2 cellular contexts compared by ENCODE assay signal in the genomic region with DNA sequence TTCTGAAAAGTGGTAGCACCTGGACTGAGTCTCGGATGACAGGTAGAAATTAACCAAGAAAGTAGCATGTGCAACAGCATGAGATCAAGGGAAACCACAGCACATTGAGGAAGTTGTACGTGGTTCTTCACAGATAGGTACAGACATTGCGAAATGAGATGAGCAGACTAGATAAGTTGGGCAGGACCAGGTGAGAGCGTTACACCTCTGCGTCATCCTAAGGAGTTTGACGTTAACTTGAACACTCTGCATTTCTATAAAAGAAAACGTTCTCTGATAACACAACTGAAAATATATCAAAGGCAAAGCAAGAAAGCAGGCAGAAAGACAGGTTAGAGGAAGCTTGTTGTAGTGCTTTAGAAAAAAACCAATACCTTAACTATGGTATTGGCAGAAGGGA.
TF ChIP-seq lines count a peak whose summit lies in the region.

No MANE protein-coding gene starts in this region.

TF ChIP-seq in HepG2, 621 proteins besides CTCF, POLR2A, EP300 and RAD21 (continued from another document):
- 0 out of 2 replicates have a peak, but pooled peaks have one; percentile 2 for TF ChIP-seq CEBPB (IDR thresholded peaks at IDR 0.05; ENCODE audit: borderline replicate concordance, low read depth, low read length)
- TF ChIP-seq YEATS2 (CRISPR knock-in tag; IDR thresholded peaks at IDR 0.05; ENCODE audit: borderline replicate concordance): no peak
- TF ChIP-seq SOX6 (IDR thresholded peaks at IDR 0.05): no peak
- no peak for TF ChIP-seq SOX6 (CRISPR knock-in tag; IDR thresholded peaks at IDR 0.05)
- no peak for TF ChIP-seq MTA1 (CRISPR knock-in tag; IDR thresholded peaks at IDR 0.05; ENCODE audit: borderline replicate concordance)
- TF ChIP-seq PPARG (CRISPR knock-in tag; conservative IDR thresholded peaks at IDR 0.05): no peak

TF ChIP-seq in GM23338, 12 proteins besides CTCF, POLR2A, EP300 and RAD21 (continued from another document):
- TF ChIP-seq STAT1 (IDR thresholded peaks at IDR 0.05; ENCODE audit: unreplicated experiment): no peak
- TF ChIP-seq, protein P1, sequence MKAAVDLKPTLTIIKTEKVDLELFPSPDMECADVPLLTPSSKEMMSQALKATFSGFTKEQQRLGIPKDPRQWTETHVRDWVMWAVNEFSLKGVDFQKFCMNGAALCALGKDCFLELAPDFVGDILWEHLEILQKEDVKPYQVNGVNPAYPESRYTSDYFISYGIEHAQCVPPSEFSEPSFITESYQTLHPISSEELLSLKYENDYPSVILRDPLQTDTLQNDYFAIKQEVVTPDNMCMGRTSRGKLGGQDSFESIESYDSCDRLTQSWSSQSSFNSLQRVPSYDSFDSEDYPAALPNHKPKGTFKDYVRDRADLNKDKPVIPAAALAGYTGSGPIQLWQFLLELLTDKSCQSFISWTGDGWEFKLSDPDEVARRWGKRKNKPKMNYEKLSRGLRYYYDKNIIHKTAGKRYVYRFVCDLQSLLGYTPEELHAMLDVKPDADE (IDR thresholded peaks at IDR 0.05): no peak
- TF ChIP-seq ZNF114 (CRISPR knock-in tag; IDR thresholded peaks at IDR 0.05): no peak
- TF ChIP-seq EZH2phosphoT487 (IDR thresholded peaks at IDR 0.05; ENCODE audit: unreplicated experiment): no peak
- no peak for TF ChIP-seq ZNF331 (CRISPR knock-in tag; IDR thresholded peaks at IDR 0.05; ENCODE audit: low read depth)
- TF ChIP-seq, protein P2, sequence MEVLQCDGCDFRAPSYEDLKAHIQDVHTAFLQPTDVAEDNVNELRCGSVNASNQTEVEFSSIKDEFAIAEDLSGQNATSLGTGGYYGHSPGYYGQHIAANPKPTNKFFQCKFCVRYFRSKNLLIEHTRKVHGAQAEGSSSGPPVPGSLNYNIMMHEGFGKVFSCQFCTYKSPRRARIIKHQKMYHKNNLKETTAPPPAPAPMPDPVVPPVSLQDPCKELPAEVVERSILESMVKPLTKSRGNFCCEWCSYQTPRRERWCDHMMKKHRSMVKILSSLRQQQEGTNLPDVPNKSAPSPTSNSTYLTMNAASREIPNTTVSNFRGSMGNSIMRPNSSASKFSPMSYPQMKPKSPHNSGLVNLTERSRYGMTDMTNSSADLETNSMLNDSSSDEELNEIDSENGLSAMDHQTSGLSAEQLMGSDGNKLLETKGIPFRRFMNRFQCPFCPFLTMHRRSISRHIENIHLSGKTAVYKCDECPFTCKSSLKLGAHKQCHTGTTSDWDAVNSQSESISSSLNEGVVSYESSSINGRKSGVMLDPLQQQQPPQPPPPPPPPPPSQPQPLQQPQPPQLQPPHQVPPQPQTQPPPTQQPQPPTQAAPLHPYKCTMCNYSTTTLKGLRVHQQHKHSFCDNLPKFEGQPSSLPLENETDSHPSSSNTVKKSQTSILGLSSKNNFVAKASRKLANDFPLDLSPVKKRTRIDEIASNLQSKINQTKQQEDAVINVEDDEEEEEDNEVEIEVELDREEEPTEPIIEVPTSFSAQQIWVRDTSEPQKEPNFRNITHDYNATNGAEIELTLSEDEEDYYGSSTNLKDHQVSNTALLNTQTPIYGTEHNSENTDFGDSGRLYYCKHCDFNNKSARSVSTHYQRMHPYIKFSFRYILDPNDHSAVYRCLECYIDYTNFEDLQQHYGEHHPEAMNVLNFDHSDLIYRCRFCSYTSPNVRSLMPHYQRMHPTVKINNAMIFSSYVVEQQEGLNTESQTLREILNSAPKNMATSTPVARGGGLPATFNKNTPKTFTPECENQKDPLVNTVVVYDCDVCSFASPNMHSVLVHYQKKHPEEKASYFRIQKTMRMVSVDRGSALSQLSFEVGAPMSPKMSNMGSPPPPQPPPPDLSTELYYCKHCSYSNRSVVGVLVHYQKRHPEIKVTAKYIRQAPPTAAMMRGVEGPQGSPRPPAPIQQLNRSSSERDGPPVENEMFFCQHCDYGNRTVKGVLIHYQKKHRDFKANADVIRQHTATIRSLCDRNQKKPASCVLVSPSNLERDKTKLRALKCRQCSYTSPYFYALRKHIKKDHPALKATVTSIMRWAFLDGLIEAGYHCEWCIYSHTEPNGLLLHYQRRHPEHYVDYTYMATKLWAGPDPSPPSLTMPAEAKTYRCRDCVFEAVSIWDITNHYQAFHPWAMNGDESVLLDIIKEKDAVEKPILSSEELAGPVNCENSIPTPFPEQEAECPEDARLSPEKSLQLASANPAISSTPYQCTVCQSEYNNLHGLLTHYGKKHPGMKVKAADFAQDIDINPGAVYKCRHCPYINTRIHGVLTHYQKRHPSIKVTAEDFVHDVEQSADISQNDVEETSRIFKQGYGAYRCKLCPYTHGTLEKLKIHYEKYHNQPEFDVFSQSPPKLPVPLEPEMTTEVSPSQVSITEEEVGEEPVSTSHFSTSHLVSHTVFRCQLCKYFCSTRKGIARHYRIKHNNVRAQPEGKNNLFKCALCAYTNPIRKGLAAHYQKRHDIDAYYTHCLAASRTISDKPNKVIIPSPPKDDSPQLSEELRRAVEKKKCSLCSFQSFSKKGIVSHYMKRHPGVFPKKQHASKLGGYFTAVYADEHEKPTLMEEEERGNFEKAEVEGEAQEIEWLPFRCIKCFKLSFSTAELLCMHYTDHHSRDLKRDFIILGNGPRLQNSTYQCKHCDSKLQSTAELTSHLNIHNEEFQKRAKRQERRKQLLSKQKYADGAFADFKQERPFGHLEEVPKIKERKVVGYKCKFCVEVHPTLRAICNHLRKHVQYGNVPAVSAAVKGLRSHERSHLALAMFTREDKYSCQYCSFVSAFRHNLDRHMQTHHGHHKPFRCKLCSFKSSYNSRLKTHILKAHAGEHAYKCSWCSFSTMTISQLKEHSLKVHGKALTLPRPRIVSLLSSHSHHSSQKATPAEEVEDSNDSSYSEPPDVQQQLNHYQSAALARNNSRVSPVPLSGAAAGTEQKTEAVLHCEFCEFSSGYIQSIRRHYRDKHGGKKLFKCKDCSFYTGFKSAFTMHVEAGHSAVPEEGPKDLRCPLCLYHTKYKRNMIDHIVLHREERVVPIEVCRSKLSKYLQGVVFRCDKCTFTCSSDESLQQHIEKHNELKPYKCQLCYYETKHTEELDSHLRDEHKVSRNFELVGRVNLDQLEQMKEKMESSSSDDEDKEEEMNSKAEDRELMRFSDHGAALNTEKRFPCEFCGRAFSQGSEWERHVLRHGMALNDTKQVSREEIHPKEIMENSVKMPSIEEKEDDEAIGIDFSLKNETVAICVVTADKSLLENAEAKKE (CRISPR knock-in tag; IDR thresholded peaks at IDR 0.05): no peak
- no peak for TF ChIP-seq NANOG (IDR thresholded peaks at IDR 0.05; ENCODE audit: borderline replicate concordance)
- TF ChIP-seq JUNB (IDR thresholded peaks at IDR 0.05; ENCODE audit: unreplicated experiment): no peak
- TF ChIP-seq POLR2AphosphoS5 (IDR thresholded peaks at IDR 0.05; ENCODE audit: low read depth): no peak
- TF ChIP-seq EZH2 (IDR thresholded peaks at IDR 0.05; ENCODE audit: low read depth, unreplicated experiment): no peak
- TF ChIP-seq, protein P3, sequence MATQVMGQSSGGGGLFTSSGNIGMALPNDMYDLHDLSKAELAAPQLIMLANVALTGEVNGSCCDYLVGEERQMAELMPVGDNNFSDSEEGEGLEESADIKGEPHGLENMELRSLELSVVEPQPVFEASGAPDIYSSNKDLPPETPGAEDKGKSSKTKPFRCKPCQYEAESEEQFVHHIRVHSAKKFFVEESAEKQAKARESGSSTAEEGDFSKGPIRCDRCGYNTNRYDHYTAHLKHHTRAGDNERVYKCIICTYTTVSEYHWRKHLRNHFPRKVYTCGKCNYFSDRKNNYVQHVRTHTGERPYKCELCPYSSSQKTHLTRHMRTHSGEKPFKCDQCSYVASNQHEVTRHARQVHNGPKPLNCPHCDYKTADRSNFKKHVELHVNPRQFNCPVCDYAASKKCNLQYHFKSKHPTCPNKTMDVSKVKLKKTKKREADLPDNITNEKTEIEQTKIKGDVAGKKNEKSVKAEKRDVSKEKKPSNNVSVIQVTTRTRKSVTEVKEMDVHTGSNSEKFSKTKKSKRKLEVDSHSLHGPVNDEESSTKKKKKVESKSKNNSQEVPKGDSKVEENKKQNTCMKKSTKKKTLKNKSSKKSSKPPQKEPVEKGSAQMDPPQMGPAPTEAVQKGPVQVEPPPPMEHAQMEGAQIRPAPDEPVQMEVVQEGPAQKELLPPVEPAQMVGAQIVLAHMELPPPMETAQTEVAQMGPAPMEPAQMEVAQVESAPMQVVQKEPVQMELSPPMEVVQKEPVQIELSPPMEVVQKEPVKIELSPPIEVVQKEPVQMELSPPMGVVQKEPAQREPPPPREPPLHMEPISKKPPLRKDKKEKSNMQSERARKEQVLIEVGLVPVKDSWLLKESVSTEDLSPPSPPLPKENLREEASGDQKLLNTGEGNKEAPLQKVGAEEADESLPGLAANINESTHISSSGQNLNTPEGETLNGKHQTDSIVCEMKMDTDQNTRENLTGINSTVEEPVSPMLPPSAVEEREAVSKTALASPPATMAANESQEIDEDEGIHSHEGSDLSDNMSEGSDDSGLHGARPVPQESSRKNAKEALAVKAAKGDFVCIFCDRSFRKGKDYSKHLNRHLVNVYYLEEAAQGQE (IDR thresholded peaks at IDR 0.05; ENCODE audit: unreplicated experiment): no peak
